Comparison of ENCODE assay signal across 8 cellular contexts in the genomic region with DNA sequence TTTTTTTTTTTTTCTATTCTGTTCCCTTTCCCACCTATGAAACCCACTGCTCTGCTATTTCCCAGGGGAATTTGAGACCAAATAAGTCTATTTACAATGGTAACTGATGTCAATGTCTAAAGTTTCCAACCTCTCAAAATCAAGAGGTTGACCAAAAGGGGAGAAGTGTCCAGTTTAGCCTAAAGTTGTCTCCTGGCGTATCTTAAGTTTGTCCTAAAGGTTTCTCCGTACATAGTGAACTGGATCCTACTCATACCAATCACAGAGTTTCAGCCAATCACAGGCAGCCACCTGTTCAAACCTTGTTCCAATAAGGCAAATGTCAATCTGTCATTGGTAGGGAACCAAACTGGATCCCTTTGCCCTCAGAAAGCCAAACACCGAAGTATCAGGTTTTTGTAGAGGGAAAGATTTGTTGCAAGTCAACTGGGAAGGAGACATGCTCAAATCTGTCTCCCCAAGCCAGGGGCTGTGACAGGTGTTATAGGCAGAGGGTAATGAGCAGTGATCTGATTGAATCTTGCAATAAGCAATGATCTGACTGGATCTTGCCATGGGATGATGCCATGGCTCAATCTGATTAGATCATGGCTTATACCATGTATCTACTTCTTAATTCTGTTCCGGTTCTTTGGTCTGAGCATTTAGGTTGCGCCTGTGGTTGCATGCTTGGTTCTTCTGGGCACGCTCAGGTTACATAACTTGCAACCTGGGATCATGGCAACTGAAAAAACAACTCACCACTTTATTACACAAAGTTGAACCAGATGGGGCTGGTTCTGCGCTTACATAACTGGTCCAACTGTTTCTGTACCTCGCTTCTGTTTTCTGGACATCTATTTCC. TPM values are rescaled to one million over a fixed set of nuclear protein-coding genes. Genes with fewer than 3 reads are reported as not detected.
DNase-seq lines count a peak whose midpoint lies in the region; ATAC-seq and TF ChIP-seq lines count a peak whose summit lies in the region.

No MANE protein-coding gene starts in this region.

- peaks cover 64% of the 10 kb centered on the region for H3K4me1 Mint-ChIP-seq in activated naive CD4-positive, alpha-beta T cell treated with anti-CD3 and anti-CD28 coated beads for 36 hours (ENCODE audit: low read depth)
- H3K4me1 Mint-ChIP-seq in activated T-helper 17 cell treated with anti-CD3 and anti-CD28 coated beads, Interleukin-2, amount 50 U/mL, for 72 hours, result peaks cover 38% of the 10 kb centered on the region
- H3K4me1 Mint-ChIP-seq in glutamatergic neuron (ENCODE audit: low read depth, unreplicated experiment), result peaks cover 15% of the 10 kb centered on the region

- H3K27ac Mint-ChIP-seq in activated naive CD4-positive, alpha-beta T cell treated with anti-CD3 and anti-CD28 coated beads for 36 hours, result peak overlapping the region; percentile 93
- peak overlapping the region; percentile 92 for H3K27ac Mint-ChIP-seq in activated T-helper 17 cell treated with anti-CD3 and anti-CD28 coated beads, Interleukin-2, amount 50 U/mL, for 72 hours
- H3K27ac Mint-ChIP-seq in glutamatergic neuron (ENCODE audit: unreplicated experiment), result peak overlapping the region; percentile 96

- peak; percentile 74 for DNase-seq in activated naive CD4-positive, alpha-beta T cell treated with anti-CD3 and anti-CD28 coated beads for 36 hours
- no peak for DNase-seq in activated naive CD4-positive, alpha-beta T cell treated with anti-CD3 and anti-CD28 coated beads, Interleukin-2, amount 50 U/mL, for 16 hours
- DNase-seq in NCI-H2171 treated with DMSO at 0.1 percent for 48 hours (lab: John Stamatoyannopoulos, UW), result peak; percentile 91
- no peak for DNase-seq in glutamatergic neuron

- ATAC-seq in activated T-helper 17 cell treated with anti-CD3 and anti-CD28 coated beads, Interleukin-2, amount 50 U/mL, for 72 hours (replicated peaks), result no peak
- ATAC-seq in HG02885 (IDR thresholded peaks at IDR 0.05; ENCODE audit: poor library complexity, unreplicated experiment), result no peak
- ATAC-seq in GM21723 (IDR thresholded peaks at IDR 0.05; ENCODE audit: unreplicated experiment), result no peak

- H3K9ac ChIP-seq in rectal smooth muscle tissue (ENCODE audit: low read length), result peak overlapping the region; percentile 85

- H3K27ac ChIP-seq in rectal smooth muscle tissue (ENCODE audit: low read depth, low read length), result peak overlapping the region; percentile 96

- H3K36me3 ChIP-seq in rectal smooth muscle tissue (ENCODE audit: control insufficient read depth, insufficient read depth, low read length), result no peaks in the 10 kb centered on the region

- no peaks in the 10 kb centered on the region for H3K27me3 Mint-ChIP-seq in activated naive CD4-positive, alpha-beta T cell treated with anti-CD3 and anti-CD28 coated beads for 36 hours (ENCODE audit: low read depth)
- H3K27me3 Mint-ChIP-seq in activated T-helper 17 cell treated with anti-CD3 and anti-CD28 coated beads, Interleukin-2, amount 50 U/mL, for 72 hours, result no peaks in the 10 kb centered on the region
- H3K27me3 Mint-ChIP-seq in glutamatergic neuron (ENCODE audit: unreplicated experiment), result peaks cover 2% of the 10 kb centered on the region

- H3K4me3 Mint-ChIP-seq in activated naive CD4-positive, alpha-beta T cell treated with anti-CD3 and anti-CD28 coated beads for 36 hours, result peak overlapping the region; percentile 94
- peak overlapping the region; percentile 89 for H3K4me3 Mint-ChIP-seq in activated T-helper 17 cell treated with anti-CD3 and anti-CD28 coated beads, Interleukin-2, amount 50 U/mL, for 72 hours
- peak overlapping the region; percentile 92 for H3K4me3 Mint-ChIP-seq in glutamatergic neuron (ENCODE audit: unreplicated experiment)

- CTCF ChIA-PET in activated naive CD4-positive, alpha-beta T cell treated with anti-CD3 and anti-CD28 coated beads for 36 hours (lab: Charles Lee), result no interaction called here

- peaks cover 5% of the 10 kb centered on the region for H3K36me3 Mint-ChIP-seq in activated naive CD4-positive, alpha-beta T cell treated with anti-CD3 and anti-CD28 coated beads for 36 hours (ENCODE audit: low read depth)
- peaks cover 8% of the 10 kb centered on the region for H3K36me3 Mint-ChIP-seq in activated T-helper 17 cell treated with anti-CD3 and anti-CD28 coated beads, Interleukin-2, amount 50 U/mL, for 72 hours (ENCODE audit: low read depth)
- H3K36me3 Mint-ChIP-seq in glutamatergic neuron (ENCODE audit: unreplicated experiment), result no peaks in the 10 kb centered on the region

- H3K27me3 ChIP-seq in rectal smooth muscle tissue (ENCODE audit: control insufficient read depth, insufficient read depth, low read length), result no peaks in the 10 kb centered on the region

- TF ChIP-seq CTCF in glutamatergic neuron (IDR thresholded peaks at IDR 0.05; ENCODE audit: partially characterized antibody, unreplicated experiment), result no peak

- peaks cover 12% of the 10 kb centered on the region for H3K4me1 ChIP-seq in rectal smooth muscle tissue (ENCODE audit: control insufficient read depth, insufficient read depth, low read length)

- intact Hi-C loops in activated naive CD4-positive, alpha-beta T cell treated with anti-CD3 and anti-CD28 coated beads for 36 hours (cut with micrococcal nuclease), result loop anchor here (5.0 to 10.0 kb wide), 4 partner anchors 100 to 1545 kb away; partner anchors contain the start of genes CCDC86 and OSBP

- H3K9me3 Mint-ChIP-seq in activated naive CD4-positive, alpha-beta T cell treated with anti-CD3 and anti-CD28 coated beads for 36 hours, result no peaks in the 10 kb centered on the region
- no peaks in the 10 kb centered on the region for H3K9me3 Mint-ChIP-seq in activated T-helper 17 cell treated with anti-CD3 and anti-CD28 coated beads, Interleukin-2, amount 50 U/mL, for 72 hours
- H3K9me3 Mint-ChIP-seq in glutamatergic neuron (ENCODE audit: unreplicated experiment), result peaks cover 8% of the 10 kb centered on the region

- peak overlapping the region; percentile 89 for H3K4me3 ChIP-seq in rectal smooth muscle tissue (ENCODE audit: low read length)

RNA-seq across cellular contexts. Expression of gene VPS37C, which starts 1.1 kb away (rescaled TPM):
- total RNA-seq in activated naive CD4-positive, alpha-beta T cell treated with anti-CD3 and anti-CD28 coated beads for 36 hours, result 1 to 10 TPM; 8.5 to 8.9 TPM
- total RNA-seq in activated T-helper 17 cell treated with anti-CD3 and anti-CD28 coated beads, Interleukin-2, amount 50 U/mL, for 72 hours, result 10 to 100 TPM in 1 of 2 donors, 1 to 10 TPM in 1; 9.7 to 14.5 TPM
- total RNA-seq in glutamatergic neuron (ENCODE audit: unreplicated experiment), result 27.1 TPM

RNA-seq across cellular contexts. Expression of gene PGA3, which starts 41.0 kb away (rescaled TPM):
- total RNA-seq in activated naive CD4-positive, alpha-beta T cell treated with anti-CD3 and anti-CD28 coated beads for 36 hours, result not detected
- total RNA-seq in activated T-helper 17 cell treated with anti-CD3 and anti-CD28 coated beads, Interleukin-2, amount 50 U/mL, for 72 hours, result not detected
- not detected for total RNA-seq in glutamatergic neuron (ENCODE audit: unreplicated experiment)

RNA-seq across cellular contexts. Expression of gene PGA4, which starts 59.8 kb away (rescaled TPM):
- total RNA-seq in activated naive CD4-positive, alpha-beta T cell treated with anti-CD3 and anti-CD28 coated beads for 36 hours, result not detected
- total RNA-seq in activated T-helper 17 cell treated with anti-CD3 and anti-CD28 coated beads, Interleukin-2, amount 50 U/mL, for 72 hours, result not detected
- not detected for total RNA-seq in glutamatergic neuron (ENCODE audit: unreplicated experiment)

Comparison
In these comparisons a context has a peak if more than half of its experiments do, and no peak if none do; other contexts are left out.
1. DNase-seq: peak in activated naive CD4-positive, alpha-beta T cell treated with anti-CD3 and anti-CD28 coated beads for 36 hours (single experiment) and NCI-H2171 treated with DMSO at 0.1 percent for 48 hours (single experiment); none in activated naive CD4-positive, alpha-beta T cell treated with anti-CD3 and anti-CD28 coated beads, Interleukin-2, amount 50 U/mL, for 16 hours (single experiment) and glutamatergic neuron (single experiment).
2. Peak in every context shown above with its lines, with median percentiles within 50 percentile points of each other: H3K27ac Mint-ChIP-seq and H3K4me3 Mint-ChIP-seq.